Comparison of ENCODE assay signal across 18 cellular contexts in genomic region chr6:155309150-155309549, GRCh38. TPM values are rescaled to one million over a fixed set of nuclear protein-coding genes. Genes with fewer than 3 reads are reported as not detected.
"Had no signal": no experiment of that assay in that cellular context is flagged by ENCODE, and none has a peak within 500 bp of the region (broad histone marks: within the 10 kb centered on the region; RNA-seq: fewer than 3 reads in every experiment).

No MANE protein-coding gene starts in this region.

- H3K36me3 Mint-ChIP-seq: natural killer cell had no signal

- H3K27me3 Mint-ChIP-seq: activated CD4-positive, alpha-beta T cell treated with anti-CD3 and anti-CD28 coated beads, Interleukin-2, amount 10 ng/mL, durations not matched to agents 7 days and 5 days; stimulated activated naive B cell treated with anti-CD40 and anti-IgM and Interleukin-4, amounts not matched to agents 10 μg/mL and 1 μg/mL and 100 μg/mL, for 72 hours had no signal

- DNase-seq: activated CD4-positive, alpha-beta T cell treated with anti-CD3 and anti-CD28 coated beads, Interleukin-2, amount 10 ng/mL, durations not matched to agents 7 days and 5 days; activated CD4-positive, CD25-positive, alpha-beta regulatory T cell; activated naive CD4-positive, alpha-beta T cell treated with Interleukin-2 at 50 U/mL for 16 hours; activated T-cell treated with anti-CD3 and anti-CD28 coated beads for 4 hours; adrenal gland; caudate nucleus; esophagus squamous epithelium; mesendoderm; natural killer cell; retina; stimulated activated naive B cell treated with anti-CD40 and anti-IgM and Interleukin-4, amounts not matched to agents 10 μg/mL and 1 μg/mL and 100 μg/mL, for 72 hours; substantia nigra; transverse colon had no signal

- H3K27ac ChIP-seq: adrenal gland, coronary artery, foreskin keratinocyte, transverse colon had no signal

- H3K9me3 ChIP-seq: adrenal gland, esophagus squamous epithelium, transverse colon had no signal

- H3K27me3 ChIP-seq: adrenal gland, esophagus squamous epithelium, foreskin keratinocyte, transverse colon had no signal

- H3K4me3 Mint-ChIP-seq: activated CD4-positive, alpha-beta T cell treated with anti-CD3 and anti-CD28 coated beads, Interleukin-2, amount 10 ng/mL, durations not matched to agents 7 days and 5 days; natural killer cell; stimulated activated naive B cell treated with anti-CD40 and anti-IgM and Interleukin-4, amounts not matched to agents 10 μg/mL and 1 μg/mL and 100 μg/mL, for 72 hours had no signal

- H3K9me3 Mint-ChIP-seq: activated CD4-positive, alpha-beta T cell treated with anti-CD3 and anti-CD28 coated beads, Interleukin-2, amount 10 ng/mL, durations not matched to agents 7 days and 5 days; natural killer cell; stimulated activated naive B cell treated with anti-CD40 and anti-IgM and Interleukin-4, amounts not matched to agents 10 μg/mL and 1 μg/mL and 100 μg/mL, for 72 hours had no signal

- H3K27ac Mint-ChIP-seq: activated CD4-positive, alpha-beta T cell treated with anti-CD3 and anti-CD28 coated beads, Interleukin-2, amount 10 ng/mL, durations not matched to agents 7 days and 5 days; stimulated activated naive B cell treated with anti-CD40 and anti-IgM and Interleukin-4, amounts not matched to agents 10 μg/mL and 1 μg/mL and 100 μg/mL, for 72 hours had no signal

- H3K4me3 ChIP-seq: adrenal gland, coronary artery, esophagus squamous epithelium, transverse colon had no signal

RNA-seq across cellular contexts. Expression of gene CLDN20, which starts 45.3 kb away (rescaled TPM):
- total RNA-seq: activated CD4-positive, alpha-beta T cell treated with anti-CD3 and anti-CD28 coated beads, Interleukin-2, amount 10 ng/mL, durations not matched to agents 7 days and 5 days; activated CD8-positive, alpha-beta memory T cell treated with anti-CD3 and anti-CD28 coated beads for 36 hours; adrenal gland; foreskin keratinocyte; liver; natural killer cell; T-helper 2 cell treated with Interferon-gamma antibody and Interleukin-4, amounts not matched to agents 100 ng/mL and 5 ng/mL, for 36 hours; transverse colon had no signal
- polyA plus RNA-seq: adrenal gland, foreskin keratinocyte had no signal
